In the genomic region with DNA sequence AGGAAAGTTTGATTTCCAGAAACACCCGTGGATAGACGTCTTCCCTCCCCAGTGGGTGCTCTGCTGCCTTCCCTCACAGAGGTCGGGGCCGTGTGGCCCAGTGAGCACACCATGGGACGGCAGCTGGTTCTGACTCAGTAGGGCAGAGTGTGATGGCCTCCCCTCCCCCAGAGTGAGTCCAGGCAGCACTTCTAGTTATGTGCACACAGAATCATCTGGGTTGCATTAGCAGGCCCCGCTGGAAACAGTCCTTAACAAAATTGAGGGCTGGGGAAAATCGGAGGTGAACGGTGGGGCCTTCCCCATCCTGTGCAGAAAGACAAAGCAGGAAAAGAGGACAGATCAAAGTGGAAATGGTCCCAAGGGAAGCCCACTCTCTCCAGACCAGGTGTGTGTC, we compare ENCODE assay signal across 1 cellular context.
TF ChIP-seq lines count a peak whose summit lies in the region.

No MANE protein-coding gene starts in this region.

TF ChIP-seq in WTC11, 78 proteins besides CTCF, POLR2A, EP300 and RAD21 (continued from another document):
- TF ChIP-seq ZNF281 (CRISPR knock-in tag; IDR thresholded peaks at IDR 0.05) (no peak), ZNF425 (CRISPR knock-in tag; conservative IDR thresholded peaks at IDR 0.05) (no peak), NFYB (CRISPR knock-in tag; conservative IDR thresholded peaks at IDR 0.05; ENCODE audit: low read depth) (no peak), KAT7 (CRISPR knock-in tag; IDR thresholded peaks at IDR 0.05; ENCODE audit: borderline replicate concordance) (no peak), ZNF219 (CRISPR knock-in tag; IDR thresholded peaks at IDR 0.05; ENCODE audit: borderline replicate concordance) (no peak), TP53 (CRISPR knock-in tag; IDR thresholded peaks at IDR 0.05) (no peak), E2F4 (CRISPR knock-in tag; IDR thresholded peaks at IDR 0.05; ENCODE audit: borderline replicate concordance, low read depth) (no peak), ZNF232 (CRISPR knock-in tag; IDR thresholded peaks at IDR 0.05) (no peak), ZNF512 (CRISPR knock-in tag; IDR thresholded peaks at IDR 0.05; ENCODE audit: borderline replicate concordance) (no peak), FOXJ3 (CRISPR knock-in tag; IDR thresholded peaks at IDR 0.05; ENCODE audit: borderline replicate concordance) (no peak), GTF2I (CRISPR knock-in tag; conservative IDR thresholded peaks at IDR 0.05) (no peak)
- TF ChIP-seq, protein P1, sequence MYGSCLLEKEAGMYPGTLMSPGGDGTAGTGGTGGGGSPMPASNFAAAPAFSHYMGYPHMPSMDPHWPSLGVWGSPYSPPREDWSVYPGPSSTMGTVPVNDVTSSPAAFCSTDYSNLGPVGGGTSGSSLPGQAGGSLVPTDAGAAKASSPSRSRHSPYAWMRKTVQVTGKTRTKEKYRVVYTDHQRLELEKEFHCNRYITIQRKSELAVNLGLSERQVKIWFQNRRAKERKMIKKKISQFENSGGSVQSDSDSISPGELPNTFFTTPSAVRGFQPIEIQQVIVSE (CRISPR knock-in tag; IDR thresholded peaks at IDR 0.05; ENCODE audit: borderline replicate concordance), result no peak
- TF ChIP-seq, protein P2, sequence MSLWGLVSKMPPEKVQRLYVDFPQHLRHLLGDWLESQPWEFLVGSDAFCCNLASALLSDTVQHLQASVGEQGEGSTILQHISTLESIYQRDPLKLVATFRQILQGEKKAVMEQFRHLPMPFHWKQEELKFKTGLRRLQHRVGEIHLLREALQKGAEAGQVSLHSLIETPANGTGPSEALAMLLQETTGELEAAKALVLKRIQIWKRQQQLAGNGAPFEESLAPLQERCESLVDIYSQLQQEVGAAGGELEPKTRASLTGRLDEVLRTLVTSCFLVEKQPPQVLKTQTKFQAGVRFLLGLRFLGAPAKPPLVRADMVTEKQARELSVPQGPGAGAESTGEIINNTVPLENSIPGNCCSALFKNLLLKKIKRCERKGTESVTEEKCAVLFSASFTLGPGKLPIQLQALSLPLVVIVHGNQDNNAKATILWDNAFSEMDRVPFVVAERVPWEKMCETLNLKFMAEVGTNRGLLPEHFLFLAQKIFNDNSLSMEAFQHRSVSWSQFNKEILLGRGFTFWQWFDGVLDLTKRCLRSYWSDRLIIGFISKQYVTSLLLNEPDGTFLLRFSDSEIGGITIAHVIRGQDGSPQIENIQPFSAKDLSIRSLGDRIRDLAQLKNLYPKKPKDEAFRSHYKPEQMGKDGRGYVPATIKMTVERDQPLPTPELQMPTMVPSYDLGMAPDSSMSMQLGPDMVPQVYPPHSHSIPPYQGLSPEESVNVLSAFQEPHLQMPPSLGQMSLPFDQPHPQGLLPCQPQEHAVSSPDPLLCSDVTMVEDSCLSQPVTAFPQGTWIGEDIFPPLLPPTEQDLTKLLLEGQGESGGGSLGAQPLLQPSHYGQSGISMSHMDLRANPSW (CRISPR knock-in tag; conservative IDR thresholded peaks at IDR 0.05; ENCODE audit: low read depth), result no peak
- TF ChIP-seq, protein P3, sequence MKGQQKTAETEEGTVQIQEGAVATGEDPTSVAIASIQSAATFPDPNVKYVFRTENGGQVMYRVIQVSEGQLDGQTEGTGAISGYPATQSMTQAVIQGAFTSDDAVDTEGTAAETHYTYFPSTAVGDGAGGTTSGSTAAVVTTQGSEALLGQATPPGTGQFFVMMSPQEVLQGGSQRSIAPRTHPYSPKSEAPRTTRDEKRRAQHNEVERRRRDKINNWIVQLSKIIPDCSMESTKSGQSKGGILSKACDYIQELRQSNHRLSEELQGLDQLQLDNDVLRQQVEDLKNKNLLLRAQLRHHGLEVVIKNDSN (CRISPR knock-in tag; IDR thresholded peaks at IDR 0.05), result no peak
TF ChIP-seq in WTC11: peak in this region for 0.
